Comparison of ENCODE assay signal across 19 cellular contexts in the genomic region with DNA sequence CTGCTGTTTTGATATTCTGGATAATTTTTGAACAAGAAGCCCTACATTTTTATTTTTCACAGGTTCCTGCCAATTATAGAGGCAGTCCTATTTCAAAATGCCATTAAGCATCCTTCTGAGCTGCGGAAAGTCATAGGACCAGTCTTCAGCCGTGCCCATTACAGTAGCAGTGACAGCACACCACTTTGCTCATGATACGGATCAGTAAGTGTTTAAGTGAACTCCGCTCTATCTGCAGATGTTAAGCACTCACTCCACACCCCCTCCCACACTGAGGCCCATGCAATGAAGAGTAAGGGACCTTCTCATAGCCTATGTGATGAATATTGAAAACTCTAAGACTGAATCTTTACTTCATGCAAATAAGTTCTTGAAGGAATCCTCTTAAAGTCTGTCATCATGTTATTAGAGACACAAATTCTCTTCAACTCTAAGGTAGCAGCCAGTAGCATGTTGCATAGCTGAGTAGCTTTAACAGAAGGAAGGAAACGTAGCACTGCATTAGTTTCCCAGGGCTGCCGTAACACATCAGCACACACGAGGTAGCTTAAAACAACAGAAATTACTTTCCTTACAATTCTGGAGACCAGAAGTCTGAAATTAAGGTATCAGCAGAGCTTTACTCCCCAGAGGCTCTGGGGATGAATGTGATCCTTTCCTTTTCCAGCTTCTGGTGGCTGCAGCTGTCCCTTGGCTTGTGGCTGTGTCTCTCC. TPM values are rescaled to one million over a fixed set of nuclear protein-coding genes. Genes with fewer than 3 reads are reported as not detected.
"Had no signal": no experiment of that assay in that cellular context is flagged by ENCODE, and none has a peak within 500 bp of the region (broad histone marks: within the 10 kb centered on the region; RNA-seq: fewer than 3 reads in every experiment).

No MANE protein-coding gene starts in this region.

- H2AFZ ChIP-seq: neural progenitor cell had no signal

- H3K9me3 Mint-ChIP-seq: neural progenitor cell had no signal

- H3K4me1 Mint-ChIP-seq: activated CD4-positive, alpha-beta T cell treated with anti-CD3 and anti-CD28 coated beads, Interleukin-2, amount 10 ng/mL, durations not matched to agents 7 days and 5 days; neural progenitor cell had no signal

- ATAC-seq: esophagus mucosa, left colon had no signal

- DNase-seq: activated CD4-positive, alpha-beta T cell treated with anti-CD3 and anti-CD28 coated beads, Interleukin-2, amount 10 ng/mL, durations not matched to agents 7 days and 5 days; activated CD8-positive, alpha-beta memory T cell treated with anti-CD3 and anti-CD28 coated beads for 24 hours; activated gamma-delta T cell treated with Interleukin-2 at 50 U/mL for 16 hours; amniotic stem cell; central memory CD4-positive, alpha-beta T cell; left colon; midbrain; ovary; sigmoid colon; spleen had no signal

- H3K27me3 Mint-ChIP-seq: activated CD4-positive, alpha-beta T cell treated with anti-CD3 and anti-CD28 coated beads, Interleukin-2, amount 10 ng/mL, durations not matched to agents 7 days and 5 days; activated naive CD8-positive, alpha-beta T cell had no signal

- H3K27ac ChIP-seq: coronary artery, neural progenitor cell, ovary, sigmoid colon had no signal

- H3K4me3 Mint-ChIP-seq: activated CD4-positive, alpha-beta T cell treated with anti-CD3 and anti-CD28 coated beads, Interleukin-2, amount 10 ng/mL, durations not matched to agents 7 days and 5 days; activated naive CD8-positive, alpha-beta T cell; neural progenitor cell had no signal

- H3K4me2 ChIP-seq: neural progenitor cell had no signal

- H3K27ac Mint-ChIP-seq: activated CD4-positive, alpha-beta T cell treated with anti-CD3 and anti-CD28 coated beads, Interleukin-2, amount 10 ng/mL, durations not matched to agents 7 days and 5 days; activated naive CD8-positive, alpha-beta T cell; neural progenitor cell had no signal

- H3K4me1 ChIP-seq: neural progenitor cell, sigmoid colon had no signal

- H3K36me3 ChIP-seq: neural progenitor cell, ovary, sigmoid colon, spleen had no signal

- H3K4me3 ChIP-seq: coronary artery, lung, neural progenitor cell, ovary, sigmoid colon, spleen had no signal

- H3K36me3 Mint-ChIP-seq: activated naive CD8-positive, alpha-beta T cell; neural progenitor cell had no signal

- H3K27me3 ChIP-seq: neural progenitor cell, ovary, sigmoid colon, spleen had no signal

- H3K9me3 ChIP-seq: ovary, sigmoid colon, spleen had no signal

- H3K9ac ChIP-seq: neural progenitor cell had no signal

RNA-seq across cellular contexts. Expression of a gene that starts 20.3 kb away (rescaled TPM):
- total RNA-seq: activated CD4-positive, alpha-beta T cell treated with anti-CD3 and anti-CD28 coated beads, Interleukin-2, amount 10 ng/mL, durations not matched to agents 7 days and 5 days; esophagus mucosa; left colon; lung; myocyte; ovary; pulmonary artery endothelial cell; sigmoid colon; spleen; urinary bladder had no signal
- polyA plus RNA-seq: ovary, sigmoid colon, spleen, urinary bladder had no signal

RNA-seq across cellular contexts. Expression of a gene that starts 40.5 kb away (rescaled TPM):
- total RNA-seq: activated CD4-positive, alpha-beta T cell treated with anti-CD3 and anti-CD28 coated beads, Interleukin-2, amount 10 ng/mL, durations not matched to agents 7 days and 5 days; esophagus mucosa; left colon; lung; myocyte; ovary; pulmonary artery endothelial cell; sigmoid colon; spleen; urinary bladder had no signal
- polyA plus RNA-seq: lung, ovary, sigmoid colon, spleen, thymus, urinary bladder had no signal

RNA-seq across cellular contexts. Expression of a gene that starts 43.9 kb away (rescaled TPM):
- total RNA-seq: activated CD4-positive, alpha-beta T cell treated with anti-CD3 and anti-CD28 coated beads, Interleukin-2, amount 10 ng/mL, durations not matched to agents 7 days and 5 days; esophagus mucosa; left colon; lung; myocyte; ovary; pulmonary artery endothelial cell; sigmoid colon; spleen; urinary bladder had no signal
- polyA plus RNA-seq: lung, ovary, sigmoid colon, spleen, thymus, urinary bladder had no signal

RNA-seq across cellular contexts. Expression of a gene that starts 47.3 kb away (rescaled TPM):
- total RNA-seq: activated CD4-positive, alpha-beta T cell treated with anti-CD3 and anti-CD28 coated beads, Interleukin-2, amount 10 ng/mL, durations not matched to agents 7 days and 5 days; esophagus mucosa; left colon; lung; myocyte; ovary; pulmonary artery endothelial cell; sigmoid colon; spleen; urinary bladder had no signal
- polyA plus RNA-seq: lung, ovary, sigmoid colon, spleen, thymus, urinary bladder had no signal

RNA-seq across cellular contexts. Expression of a gene that starts 50.8 kb away (rescaled TPM):
- total RNA-seq: activated CD4-positive, alpha-beta T cell treated with anti-CD3 and anti-CD28 coated beads, Interleukin-2, amount 10 ng/mL, durations not matched to agents 7 days and 5 days; esophagus mucosa; left colon; lung; myocyte; ovary; pulmonary artery endothelial cell; sigmoid colon; spleen; urinary bladder had no signal
- polyA plus RNA-seq: lung, ovary, sigmoid colon, spleen, thymus, urinary bladder had no signal
